ENCODE assay signal across 1 cellular context in genomic region chr6:109705258-109705657, GRCh38.
A peak's percentile ranks its signal among the peaks of the same experiment; 100 is the strongest.
TF ChIP-seq lines count a peak whose summit lies in the region.

No MANE protein-coding gene starts in this region.

TF ChIP-seq in HepG2, 621 proteins besides CTCF, POLR2A, EP300 and RAD21 (continued from another document):
- TF ChIP-seq KIAA2018 (CRISPR knock-in tag; IDR thresholded peaks at IDR 0.05; ENCODE audit: borderline replicate concordance) (no peak), SIN3B (IDR thresholded peaks at IDR 0.05; ENCODE audit: low read length) (no peak; the same call in 1 of the 2 replicates), ZBTB4 (CRISPR knock-in tag; IDR thresholded peaks at IDR 0.05; ENCODE audit: borderline replicate concordance) (no peak), MXI1 (IDR thresholded peaks at IDR 0.05; ENCODE audit: borderline replicate concordance, low read depth, low read length) (0 out of 3 replicates have a peak, but pooled peaks have one; percentile 12), ZNF468 (CRISPR knock-in tag; IDR thresholded peaks at IDR 0.05) (no peak), ZNF609 (CRISPR knock-in tag; IDR thresholded peaks at IDR 0.05; ENCODE audit: borderline replicate concordance) (no peak), ZNF644 (CRISPR knock-in tag; IDR thresholded peaks at IDR 0.05; ENCODE audit: low read depth) (no peak), ZNF460 (CRISPR knock-in tag; IDR thresholded peaks at IDR 0.05; ENCODE audit: borderline replicate concordance) (no peak), ZBTB33 (CRISPR knock-in tag; IDR thresholded peaks at IDR 0.05) (no peak), ZNF138 (CRISPR knock-in tag; IDR thresholded peaks at IDR 0.05; ENCODE audit: low read depth) (no peak), JARID2 (CRISPR knock-in tag; IDR thresholded peaks at IDR 0.05; ENCODE audit: insufficient replicate concordance) (no peak), MAFG (CRISPR knock-in tag; IDR thresholded peaks at IDR 0.05) (no peak)
